In genomic region chr10:8568401-8568800, GRCh38 we compare ENCODE assay signal across 28 cellular contexts.
DNase-seq lines count a peak whose midpoint lies in the region; ATAC-seq and TF ChIP-seq lines count a peak whose summit lies in the region.
"Had no signal": no experiment of that assay in that cellular context is flagged by ENCODE, and none has a peak within 500 bp of the region (broad histone marks: within the 10 kb centered on the region; RNA-seq: fewer than 3 reads in every experiment).

No MANE protein-coding gene starts in this region.

- ATAC-seq in esophagus mucosa (peak; percentile 57), SK-N-SH treated with all-trans-retinoic acid at 6 μM for 48 hours (no peak), left lobe of liver (no peak)
- ATAC-seq in stimulated activated effector memory CD8-positive, alpha-beta T cell treated with anti-CD3 and anti-CD28 coated beads, Interleukin-12 subunit alpha, Interleukin-12 subunit beta, amount 100 ng/mL, for 72 hours, result peak; percentile 16
- ATAC-seq: activated CD8-positive, alpha-beta T cell treated with anti-CD3 and anti-CD28 coated beads, Interleukin-2, amount 10 ng/mL, durations not matched to agents 7 days and 5 days; CD8-positive, alpha-beta T cell; gastroesophageal sphincter; right cardiac atrium had no signal

- TF ChIP-seq POLR2A in transverse colon (IDR thresholded peaks at IDR 0.05), result no peak

- intact Hi-C loops in transverse colon (cut with DNase I; ENCODE audit: low total_unique reads), result no loop called here

- H3K9me3 ChIP-seq in transverse colon, result no peaks in the 10 kb centered on the region
- H3K9me3 ChIP-seq: BE2C, gastroesophageal sphincter, left ventricle myocardium inferior, SJCRH30, upper lobe of left lung had no signal

- no peaks in the 10 kb centered on the region for H3K4me1 Mint-ChIP-seq in stimulated activated effector memory CD8-positive, alpha-beta T cell treated with anti-CD3 and anti-CD28 coated beads, Interleukin-12 subunit alpha, Interleukin-12 subunit beta, amount 100 ng/mL, for 72 hours
- H3K4me1 Mint-ChIP-seq: activated B cell treated with CpG ODN at 0.5 μM for 24 hours had no signal

- H3K4me3 ChIP-seq in transverse colon, result no peak overlapping the region
- H3K4me3 ChIP-seq: gastroesophageal sphincter, GM23248, left ventricle myocardium inferior, SJCRH30, smooth muscle cell, upper lobe of left lung had no signal

- H3K36me3 Mint-ChIP-seq in stimulated activated effector memory CD8-positive, alpha-beta T cell treated with anti-CD3 and anti-CD28 coated beads, Interleukin-12 subunit alpha, Interleukin-12 subunit beta, amount 100 ng/mL, for 72 hours, result no peaks in the 10 kb centered on the region
- H3K36me3 Mint-ChIP-seq: CD8-positive, alpha-beta T cell had no signal

- peaks cover 4% of the 10 kb centered on the region for H3K9me3 Mint-ChIP-seq in stimulated activated effector memory CD8-positive, alpha-beta T cell treated with anti-CD3 and anti-CD28 coated beads, Interleukin-12 subunit alpha, Interleukin-12 subunit beta, amount 100 ng/mL, for 72 hours
- H3K9me3 Mint-ChIP-seq: activated B cell treated with CpG ODN at 0.5 μM for 24 hours; CD8-positive, alpha-beta T cell had no signal

- no peak overlapping the region for H3K27ac Mint-ChIP-seq in stimulated activated effector memory CD8-positive, alpha-beta T cell treated with anti-CD3 and anti-CD28 coated beads, Interleukin-12 subunit alpha, Interleukin-12 subunit beta, amount 100 ng/mL, for 72 hours
- H3K27ac Mint-ChIP-seq: activated B cell treated with CpG ODN at 0.5 μM for 24 hours; activated CD8-positive, alpha-beta T cell treated with anti-CD3 and anti-CD28 coated beads, Interleukin-2, amount 10 ng/mL, durations not matched to agents 7 days and 5 days; CD8-positive, alpha-beta T cell had no signal

- DNase-seq in activated naive CD4-positive, alpha-beta T cell treated with Interleukin-2 at 50 U/mL for 16 hours, result peak; percentile 10
- DNase-seq in activated naive CD4-positive, alpha-beta T cell treated with anti-CD3 and anti-CD28 coated beads, Interleukin-2, amount 50 U/mL, for 16 hours, result no peak
- peak; percentile 32 for DNase-seq in LoVo (ENCODE audit: low spot score)
- DNase-seq in stimulated activated effector memory CD8-positive, alpha-beta T cell treated with anti-CD3 and anti-CD28 coated beads, Interleukin-12 subunit alpha, Interleukin-12 subunit beta, amount 100 ng/mL, for 72 hours (ENCODE audit: low spot score in 2 of 2), result no peak
- no peak for DNase-seq in left lobe of liver (ENCODE audit: low spot score)
- DNase-seq in transverse colon, result no peak
- DNase-seq: activated B cell treated with CpG ODN at 0.5 μM for 24 hours; activated CD8-positive, alpha-beta T cell treated with anti-CD3 and anti-CD28 coated beads, Interleukin-2, amount 10 ng/mL, durations not matched to agents 7 days and 5 days; amygdala; BE2C; brain microvascular endothelial cell; CD8-positive, alpha-beta T cell; DMS 273 treated with DMSO at 0.1 percent for 48 hours; GM23248; hippocampal formation; left ventricle myocardium inferior; NCI-H1048; NCI-H187; NCI-H2171; NCI-H510A; right cardiac atrium; SJCRH30; stimulated activated CD4-positive, alpha-beta T cell treated with anti-CD3 and anti-CD28 coated beads, Interleukin-1b, Interleukin-23, amount 100 ng/mL, for 48 hours; upper lobe of left lung had no signal

- TF ChIP-seq CTCF in transverse colon (IDR thresholded peaks at IDR 0.05), result no peak

- in situ Hi-C loops in transverse colon (cut with MboI; ENCODE audit: low pct_ligation_motif_present in 1 of 4, low pct_unique_long_range_greater_than_20kb in 1 of 4, low sequenced_read_pairs in 3 of 4), result no loop called here

- no peaks in the 10 kb centered on the region for H3K27me3 ChIP-seq in transverse colon
- H3K27me3 ChIP-seq: BE2C, brain microvascular endothelial cell, SJCRH30, upper lobe of left lung had no signal

- H3K4me3 Mint-ChIP-seq in stimulated activated effector memory CD8-positive, alpha-beta T cell treated with anti-CD3 and anti-CD28 coated beads, Interleukin-12 subunit alpha, Interleukin-12 subunit beta, amount 100 ng/mL, for 72 hours, result no peak overlapping the region
- H3K4me3 Mint-ChIP-seq: activated B cell treated with CpG ODN at 0.5 μM for 24 hours; activated CD8-positive, alpha-beta T cell treated with anti-CD3 and anti-CD28 coated beads, Interleukin-2, amount 10 ng/mL, durations not matched to agents 7 days and 5 days; CD8-positive, alpha-beta T cell had no signal

- H3K36me3 ChIP-seq in transverse colon, result no peaks in the 10 kb centered on the region
- H3K36me3 ChIP-seq: BE2C, brain microvascular endothelial cell, gastroesophageal sphincter, left ventricle myocardium inferior, SJCRH30, upper lobe of left lung had no signal

- no peaks in the 10 kb centered on the region for H3K4me1 ChIP-seq in transverse colon
- H3K4me1 ChIP-seq: BE2C, gastroesophageal sphincter, left ventricle myocardium inferior, SJCRH30, upper lobe of left lung had no signal

- no peak for TF ChIP-seq EP300 in transverse colon (IDR thresholded peaks at IDR 0.05; ENCODE audit: low read depth)

- WGBS in transverse colon (ENCODE audit: low coverage in 1 of 2), 2 donors, result 49 to 78% methylated on average over 1 to 4 of the region's 4 CpGs

- no peak overlapping the region for H3K27ac ChIP-seq in transverse colon
- H3K27ac ChIP-seq: brain microvascular endothelial cell, gastroesophageal sphincter, GM23248, left ventricle myocardium inferior, SJCRH30, upper lobe of left lung had no signal

TF ChIP-seq in SK-N-SH treated with all-trans-retinoic acid at 6 μM for 48 hours, 23 proteins besides CTCF, POLR2A, EP300 and RAD21:
- TF ChIP-seq BACH2 (CRISPR knock-in tag; IDR thresholded peaks at IDR 0.05; ENCODE audit: borderline replicate concordance), result no peak
- no peak for TF ChIP-seq SNAI2 (CRISPR knock-in tag; IDR thresholded peaks at IDR 0.05)
- no peak for TF ChIP-seq ZNF565 (CRISPR knock-in tag; conservative IDR thresholded peaks at IDR 0.05; ENCODE audit: low read depth)
- no peak for TF ChIP-seq ZNF70 (CRISPR knock-in tag; IDR thresholded peaks at IDR 0.05)
- TF ChIP-seq TOX (CRISPR knock-in tag; IDR thresholded peaks at IDR 0.05; ENCODE audit: borderline replicate concordance), result no peak
- no peak for TF ChIP-seq OSR1 (CRISPR knock-in tag; IDR thresholded peaks at IDR 0.05)
- no peak for TF ChIP-seq TCF4 (CRISPR knock-in tag; IDR thresholded peaks at IDR 0.05; ENCODE audit: borderline replicate concordance)
- no peak for TF ChIP-seq TSHZ2 (CRISPR knock-in tag; IDR thresholded peaks at IDR 0.05)

Comparison
In these comparisons a context has a peak if more than half of its experiments do, and no peak if none do; other contexts are left out.
1. DNase-seq: peak in activated naive CD4-positive, alpha-beta T cell treated with Interleukin-2 at 50 U/mL for 16 hours (single experiment) and LoVo (single experiment); none in activated naive CD4-positive, alpha-beta T cell treated with anti-CD3 and anti-CD28 coated beads, Interleukin-2, amount 50 U/mL, for 16 hours (single experiment), stimulated activated effector memory CD8-positive, alpha-beta T cell treated with anti-CD3 and anti-CD28 coated beads, Interleukin-12 subunit alpha, Interleukin-12 subunit beta, amount 100 ng/mL, for 72 hours (0 of 2), left lobe of liver (single experiment) and transverse colon (single experiment).
2. ATAC-seq: peak in esophagus mucosa (single experiment) and stimulated activated effector memory CD8-positive, alpha-beta T cell treated with anti-CD3 and anti-CD28 coated beads, Interleukin-12 subunit alpha, Interleukin-12 subunit beta, amount 100 ng/mL, for 72 hours (single experiment); none in SK-N-SH treated with all-trans-retinoic acid at 6 μM for 48 hours (single experiment) and left lobe of liver (single experiment).